Comparison of ENCODE assay signal across 6 cellular contexts in the genomic region with DNA sequence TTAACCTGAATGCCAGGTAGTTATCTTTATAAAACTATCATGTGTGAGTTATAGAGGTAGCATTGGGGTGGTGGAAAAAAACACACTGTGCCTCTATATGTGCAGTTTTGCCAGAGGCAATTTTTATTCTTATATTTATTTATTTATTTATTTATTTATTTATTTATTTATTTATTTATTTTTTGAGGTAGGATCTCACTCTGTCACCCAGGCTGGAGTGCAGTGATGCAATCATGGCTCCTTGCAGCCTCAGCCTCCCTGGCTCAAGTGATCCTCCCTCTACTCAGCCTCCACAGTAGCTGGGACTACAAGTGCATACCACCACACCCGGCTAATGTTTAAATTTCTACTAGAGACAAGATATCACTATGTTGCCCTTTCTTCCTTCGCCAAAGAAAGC.
DNase-seq lines count a peak whose midpoint lies in the region; ATAC-seq and TF ChIP-seq lines count a peak whose summit lies in the region.
"Not testable (repeated sequence)": the region's sequence is repeated elsewhere in the genome, so short reads cannot be mapped to it uniquely, and the experiment has no call there.

No MANE protein-coding gene starts in this region.

- ATAC-seq in WTC11: not testable (repeated sequence)

- DNase-seq in AG20443 (ENCODE audit: low spot score) (peak; percentile 20), HT1080 (ENCODE audit: low read depth) (peak; percentile 2), epidermal melanocyte (ENCODE audit: insufficient read length, low spot score) (peak; percentile 8), iPS-NIHi11 (ENCODE audit: low spot score) (peak; percentile 3), osteoblast (ENCODE audit: insufficient read length, low spot score, missing footprints) (peak; percentile 32)
- DNase-seq in WTC11 (ENCODE audit: low spot score): not testable (repeated sequence)

- not testable (repeated sequence) for H2AFZ ChIP-seq in osteoblast (ENCODE audit: low read length)

- not testable (repeated sequence) for H4K20me1 ChIP-seq in osteoblast (ENCODE audit: insufficient read depth, low read length)

- not testable (repeated sequence) for H3K27me3 ChIP-seq in osteoblast (ENCODE audit: insufficient read depth, low read length)

- H3K4me1 Mint-ChIP-seq in WTC11: not testable (repeated sequence)

- H3K4me3 ChIP-seq in osteoblast (ENCODE audit: insufficient read depth, low read length): not testable (repeated sequence)

- H3K4me1 ChIP-seq in osteoblast (ENCODE audit: insufficient read depth, low read length): not testable (repeated sequence)

- POLR2A ChIA-PET in WTC11 (lab: Charles Lee): not testable (repeated sequence)

- H3K4me2 ChIP-seq in osteoblast (ENCODE audit: insufficient read depth, low read length): not testable (repeated sequence)

- H3K79me2 ChIP-seq in osteoblast (ENCODE audit: insufficient read depth, low read length): not testable (repeated sequence)

- TF ChIP-seq CTCF in WTC11 (IDR thresholded peaks at IDR 0.05); osteoblast (IDR thresholded peaks at IDR 0.05; ENCODE audit: extremely low read depth, low read depth, low read length): not testable (repeated sequence)

- not testable (repeated sequence) for H3K27me3 Mint-ChIP-seq in WTC11 (ENCODE audit: low read depth)

- H3K9me3 ChIP-seq in osteoblast (ENCODE audit: low read depth, low read length): peaks cover 25% of the 10 kb centered on the region

- H3K36me3 Mint-ChIP-seq in WTC11: not testable (repeated sequence)

- CTCF ChIA-PET in WTC11 (lab: Charles Lee): not testable (repeated sequence)

- not testable (repeated sequence) for H3K9me3 Mint-ChIP-seq in WTC11

- H3K36me3 ChIP-seq in osteoblast (ENCODE audit: insufficient read depth, low read length): not testable (repeated sequence)

- not testable (repeated sequence) for H3K4me3 Mint-ChIP-seq in WTC11

- H3K27ac Mint-ChIP-seq in WTC11: not testable (repeated sequence)

- not testable (repeated sequence) for H3K27ac ChIP-seq in osteoblast (ENCODE audit: low read depth, low read length)

TF ChIP-seq in WTC11, 78 proteins besides CTCF, POLR2A, EP300 and RAD21:
- peak; percentile 85 for TF ChIP-seq HMGA2 (CRISPR knock-in tag; IDR thresholded peaks at IDR 0.05)
